9 cellular contexts compared by ENCODE assay signal in the genomic region with DNA sequence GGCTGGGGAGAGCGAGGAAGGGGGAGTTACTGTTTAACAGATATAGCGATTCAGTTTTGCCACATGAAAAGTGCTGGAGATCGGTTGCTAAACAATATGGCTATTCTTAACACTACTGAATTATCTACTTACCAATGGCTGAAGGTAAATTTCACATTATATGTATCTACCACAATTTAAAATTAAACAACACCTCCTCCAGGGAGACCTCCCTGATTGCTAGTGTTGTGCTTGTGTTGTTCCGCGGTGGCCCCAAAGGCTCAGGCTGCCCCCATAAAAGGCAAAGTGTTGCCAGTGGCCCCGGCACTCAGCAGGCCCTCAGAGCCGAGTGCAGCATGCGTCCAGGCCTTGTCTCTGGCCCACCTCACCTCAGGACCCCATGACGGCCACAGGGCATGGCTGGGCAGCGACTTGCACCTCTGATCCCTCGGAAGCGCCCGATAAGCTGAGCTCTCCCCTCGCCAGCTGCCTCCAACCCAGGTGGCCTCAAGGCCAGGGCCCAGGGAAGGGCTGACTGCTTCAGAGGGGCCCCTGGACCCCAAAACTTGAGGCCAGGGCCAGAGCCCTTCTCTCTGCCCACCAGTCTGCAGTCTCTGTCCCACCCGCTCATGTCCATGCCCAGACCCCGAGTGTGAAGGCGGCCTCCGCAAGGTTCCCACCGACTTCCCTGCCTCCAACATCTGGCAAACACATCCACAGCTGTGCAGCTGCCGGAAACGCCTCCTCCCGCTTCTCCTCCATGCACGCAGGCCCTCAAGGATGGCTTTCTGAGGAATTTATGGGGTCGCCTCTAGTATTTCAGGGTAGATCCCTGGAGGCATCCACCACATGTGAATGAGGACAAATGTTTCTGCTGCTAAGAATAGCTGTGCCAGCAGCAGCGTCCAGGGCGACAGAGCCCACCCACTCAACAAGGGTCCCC. TPM values are rescaled to one million over a fixed set of nuclear protein-coding genes. Genes with fewer than 3 reads are reported as not detected.
DNase-seq lines count a peak whose midpoint lies in the region; ATAC-seq and TF ChIP-seq lines count a peak whose summit lies in the region.
"Had no signal": no experiment of that assay in that cellular context is flagged by ENCODE, and none has a peak within 500 bp of the region (broad histone marks: within the 10 kb centered on the region; RNA-seq: fewer than 3 reads in every experiment).

No MANE protein-coding gene starts in this region.

- peaks cover 8% of the 10 kb centered on the region for H3K36me3 Mint-ChIP-seq in endothelial cell (ENCODE audit: low read depth, unreplicated experiment)

- H3K9me3 Mint-ChIP-seq in endothelial cell (ENCODE audit: unreplicated experiment) = no peaks in the 10 kb centered on the region

- H3K27ac ChIP-seq in Panc1 (ENCODE audit: low read length) = peak overlapping the region; percentile 77
- H3K27ac ChIP-seq in mucosa of rectum (ENCODE audit: low read depth in 2 of 2, low read length in 2 of 2) = peak overlapping the region; percentile 37 to 77
- peak overlapping the region; percentile 64 to 99 (median 88) for H3K27ac ChIP-seq in tibial nerve

- WGBS in tibial nerve, 2 donors = 38 to 47% methylated on average over 26 of the region's 26 CpGs

- no TSS peak for BruUV-seq in Panc1 (replicated peaks; lab: Mats Ljungman, UMichigan)

- H3K36me3 ChIP-seq in Panc1 (ENCODE audit: control insufficient read depth, insufficient read depth, low read length) = no peaks in the 10 kb centered on the region
- no peaks in the 10 kb centered on the region for H3K36me3 ChIP-seq in mucosa of rectum (ENCODE audit: control insufficient read depth in 2 of 2, insufficient read depth in 2 of 2, low read length in 2 of 2)
- no peaks in the 10 kb centered on the region for H3K36me3 ChIP-seq in tibial nerve

- POLR2A ChIA-PET in Panc1 (lab: Charles Lee) = no interaction called here

- H3K27me3 ChIP-seq in Panc1 (ENCODE audit: control insufficient read depth, insufficient read depth, low read length) (no peaks in the 10 kb centered on the region), mucosa of rectum (ENCODE audit: control insufficient read depth in 2 of 2, insufficient read depth in 2 of 2, low read length in 2 of 2) (no peaks in the 10 kb centered on the region), tibial nerve (no peaks in the 10 kb centered on the region)

- in situ Hi-C loops in Panc1 (cut with HindIII; ENCODE audit: low pct_unique_long_range_greater_than_20kb, low sequenced_read_pairs) = no loop called here

- H3K9ac ChIP-seq in mucosa of rectum (ENCODE audit: low read depth in 1 of 2, low read length in 2 of 2) = peak overlapping the region in 1 of 2 donors; percentile 32

- H3K9me3 ChIP-seq in Panc1 (ENCODE audit: control insufficient read depth, insufficient read depth, low read depth, low read length) (no peaks in the 10 kb centered on the region), mucosa of rectum (ENCODE audit: control insufficient read depth in 2 of 2, low read length in 2 of 2) (no peaks in the 10 kb centered on the region), tibial nerve (no peaks in the 10 kb centered on the region)

- H3K27ac Mint-ChIP-seq in endothelial cell (ENCODE audit: unreplicated experiment) = peak overlapping the region; percentile 43

- no peak for TF ChIP-seq POLR2A in tibial nerve (IDR thresholded peaks at IDR 0.05)

- H3K4me3 ChIP-seq in Panc1 (ENCODE audit: low read depth in 2 of 2, low read length in 2 of 2) (no peak overlapping the region), mucosa of rectum (ENCODE audit: low read length in 2 of 2) (no peak overlapping the region), tibial nerve (no peak overlapping the region)

- peaks cover 34% of the 10 kb centered on the region for H3K4me1 Mint-ChIP-seq in endothelial cell (ENCODE audit: unreplicated experiment)

- peaks cover 10% of the 10 kb centered on the region for H3K27me3 Mint-ChIP-seq in endothelial cell (ENCODE audit: unreplicated experiment)

- intact Hi-C loops in Panc1 (cut with micrococcal nuclease; ENCODE audit: unreplicated experiment) = no loop called here

- peak in 1 of 2 donors; percentile 52 for TF ChIP-seq EP300 in tibial nerve (IDR thresholded peaks at IDR 0.05)

- CTCF ChIA-PET in Panc1 (lab: Charles Lee) = no interaction called here

- peaks cover 76% of the 10 kb centered on the region for H3K4me1 ChIP-seq in Panc1 (ENCODE audit: control insufficient read depth, insufficient read depth, low read length)
- H3K4me1 ChIP-seq in mucosa of rectum (ENCODE audit: control insufficient read depth in 2 of 2, insufficient read depth in 2 of 2, low read length in 2 of 2) = peaks cover 37 to 49% of the 10 kb centered on the region in 2 donors
- peaks cover 15 to 98% (median 80%) of the 10 kb centered on the region in 4 donors for H3K4me1 ChIP-seq in tibial nerve

- no peak for TF ChIP-seq CTCF in Panc1 (IDR thresholded peaks at IDR 0.05)
- TF ChIP-seq CTCF in endothelial cell (IDR thresholded peaks at IDR 0.05; ENCODE audit: unreplicated experiment) = no peak
- no peak for TF ChIP-seq CTCF in tibial nerve (IDR thresholded peaks at IDR 0.05)

- no peak for ATAC-seq in Panc1
- ATAC-seq in GM21619 (IDR thresholded peaks at IDR 0.05; ENCODE audit: unreplicated experiment) = no peak
- no peak for ATAC-seq in GM18520 (IDR thresholded peaks at IDR 0.05; ENCODE audit: unreplicated experiment)
- ATAC-seq: HCT116 had no signal

- H3K4me3 Mint-ChIP-seq in endothelial cell (ENCODE audit: unreplicated experiment) = peak overlapping the region; percentile 39

- no peak for DNase-seq in Panc1 (ENCODE audit: low read depth, low spot score)
- DNase-seq in endothelial cell (ENCODE audit: low spot score) = no peak
- DNase-seq in tibial nerve (ENCODE audit: low spot score in 2 of 2) = peak; percentile 52 to 61
- DNase-seq in SIG-M5 treated with dmso at 0.1 percent for 504 hours (lab: John Stamatoyannopoulos, UW; ENCODE audit: unreplicated experiment) = no peak
- DNase-seq: KBM-7 had no signal

RNA-seq across cellular contexts. Expression of a gene that starts 60.0 kb away (rescaled TPM):
- total RNA-seq in Panc1 (2021; ENCODE audit: unreplicated experiment) (461 TPM), endothelial cell (ENCODE audit: unreplicated experiment) (132 TPM), tibial nerve (100 to 1,000 TPM; 211 to 265 (median 225) TPM)
- polyA plus RNA-seq in Panc1 (2012; ENCODE audit: insufficient read length) = 441 TPM

Comparison
In these comparisons a context has a peak if more than half of its experiments do, and no peak if none do; other contexts are left out.
1. DNase-seq: peak in tibial nerve (2 of 2); none in Panc1 (single experiment), endothelial cell (single experiment) and SIG-M5 treated with dmso at 0.1 percent for 504 hours (single experiment).
2. Peak in every context shown above with its lines, with median percentiles within 50 percentile points of each other: H3K27ac ChIP-seq.